Comparison of ENCODE assay signal across 33 cellular contexts in the genomic region with DNA sequence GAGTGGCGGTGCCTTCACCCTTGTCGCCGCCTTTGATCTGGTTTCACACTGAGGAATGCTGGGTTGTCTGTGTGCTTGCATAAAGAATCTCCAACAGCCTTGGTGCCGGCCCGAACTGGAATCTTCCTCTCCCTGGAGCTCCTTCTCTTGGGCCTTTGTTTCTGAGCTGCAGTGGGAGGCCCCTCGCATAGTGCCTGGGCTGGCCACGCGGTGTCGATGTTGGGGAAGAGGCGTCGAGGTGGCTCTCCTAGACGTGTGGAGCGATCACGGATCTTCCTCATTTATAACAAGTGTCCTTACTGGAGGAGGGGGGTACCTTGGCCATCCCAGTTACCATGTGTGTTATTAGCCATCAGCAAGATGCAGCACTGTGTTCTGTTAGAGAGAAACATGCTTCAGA.
"Had no signal": no experiment of that assay in that cellular context is flagged by ENCODE, and none has a peak within 500 bp of the region (broad histone marks: within the 10 kb centered on the region; RNA-seq: fewer than 3 reads in every experiment).

No MANE protein-coding gene starts in this region.

- H3K9me3 ChIP-seq: ascending aorta, esophagus squamous epithelium, gastroesophageal sphincter had no signal

- H3K27me3 ChIP-seq: ascending aorta, brain microvascular endothelial cell, esophagus squamous epithelium, gastroesophageal sphincter had no signal

- H3K27ac ChIP-seq: ascending aorta, brain microvascular endothelial cell, coronary artery, dorsolateral prefrontal cortex, epithelial cell of prostate, esophagus squamous epithelium, gastroesophageal sphincter, WERI-Rb-1 had no signal

- H3K27ac Mint-ChIP-seq: activated B cell treated with CpG ODN at 0.5 μM for 24 hours; activated CD4-positive, alpha-beta memory T cell treated with anti-CD3 and anti-CD28 coated beads for 36 hours; activated CD8-positive, alpha-beta memory T cell treated with anti-CD3 and anti-CD28 coated beads, Interleukin-2, amount 10 ng/mL, durations not matched to agents 7 days and 5 days; activated CD8-positive, alpha-beta T cell treated with anti-CD3 and anti-CD28 coated beads, Interleukin-2, amount 10 ng/mL, durations not matched to agents 7 days and 5 days; activated naive CD4-positive, alpha-beta T cell treated with anti-CD3 and anti-CD28 coated beads for 36 hours; activated naive CD4-positive, alpha-beta T cell treated with anti-CD3 and anti-CD28 coated beads, Interleukin-2, amount 50 U/mL, for 72 hours; activated naive CD8-positive, alpha-beta T cell treated with anti-CD3 and anti-CD28 coated beads, Interleukin-2, amount 10 ng/mL, durations not matched to agents 7 days and 5 days; activated T-helper 1 cell treated with anti-CD3 and anti-CD28 coated beads, Interleukin-12 subunit alpha, Interleukin-12 subunit beta, Interleukin-2, Interleukin-4 antibody, amounts not matched to agents 30 ng/mL and 10 ng/mL and 1 ng/mL, durations not matched to agents 14 hours and 24 hours and 36 hours; activated T-helper 2 cell treated with anti-CD3 and anti-CD28 coated beads, Interferon-gamma antibody, Interleukin-2, Interleukin-4, amounts not matched to agents 10 μg/mL and 5 μg/mL and 100 μg/mL, durations not matched to agents 14 hours and 24 hours and 36 hours; dendritic cell treated with granulocyte-macrophage colony-stimulating factor and Interleukin-4, amounts not matched to agents 40 ng/mL and 50 ng/mL, for 4 days; effector memory CD8-positive, alpha-beta T cell; T-helper 17 cell; T-helper 2 cell treated with Interferon-gamma antibody and Interleukin-4, amounts not matched to agents 5 μg/mL and 100 μg/mL, for 36 hours had no signal

- H3K4me1 ChIP-seq: ascending aorta, esophagus squamous epithelium, gastroesophageal sphincter had no signal

- H3K27me3 Mint-ChIP-seq: activated B cell treated with CpG ODN at 0.5 μM for 24 hours; activated CD4-positive, alpha-beta memory T cell treated with anti-CD3 and anti-CD28 coated beads for 36 hours; activated CD8-positive, alpha-beta memory T cell treated with anti-CD3 and anti-CD28 coated beads, Interleukin-2, amount 10 ng/mL, durations not matched to agents 7 days and 5 days; central memory CD8-positive, alpha-beta T cell had no signal

- H3K4me1 Mint-ChIP-seq: activated B cell treated with CpG ODN at 0.5 μM for 24 hours; activated CD8-positive, alpha-beta memory T cell treated with anti-CD3 and anti-CD28 coated beads, Interleukin-2, amount 10 ng/mL, durations not matched to agents 7 days and 5 days; activated naive CD8-positive, alpha-beta T cell treated with anti-CD3 and anti-CD28 coated beads, Interleukin-2, amount 10 ng/mL, durations not matched to agents 7 days and 5 days; central memory CD8-positive, alpha-beta T cell; T-helper 17 cell had no signal

- ATAC-seq: activated CD4-positive, CD25-positive, alpha-beta regulatory T cell treated with anti-CD3 and anti-CD28 coated beads, Interleukin-2, amount 50 U/mL, for 24 hours; activated CD8-positive, alpha-beta memory T cell treated with anti-CD3 and anti-CD28 coated beads, Interleukin-2, amount 10 ng/mL, durations not matched to agents 7 days and 5 days; activated CD8-positive, alpha-beta T cell treated with anti-CD3 and anti-CD28 coated beads, Interleukin-2, amount 10 ng/mL, durations not matched to agents 7 days and 5 days; activated naive CD4-positive, alpha-beta T cell treated with anti-CD3 and anti-CD28 coated beads, Interleukin-2, amount 50 U/mL, for 72 hours; effector memory CD8-positive, alpha-beta T cell; gastroesophageal sphincter; T-helper 17 cell had no signal

- DNase-seq: activated B cell treated with CpG ODN at 0.5 μM for 24 hours; activated CD4-positive, alpha-beta memory T cell treated with anti-CD3 and anti-CD28 coated beads for 36 hours; activated CD4-positive, alpha-beta T cell treated with anti-CD3 and anti-CD28 coated beads for 48 hours; activated CD4-positive, alpha-beta T cell treated with anti-CD3 and anti-CD28 coated beads, Interleukin-2, amount 50 U/mL, for 1 hour; activated CD8-positive, alpha-beta memory T cell treated with anti-CD3 and anti-CD28 coated beads, Interleukin-2, amount 10 ng/mL, durations not matched to agents 7 days and 5 days; activated CD8-positive, alpha-beta memory T cell treated with anti-CD3 and anti-CD28 coated beads, Interleukin-2, amount 50 U/mL, for 4 hours; activated CD8-positive, alpha-beta T cell treated with anti-CD3 and anti-CD28 coated beads, Interleukin-2, amount 10 ng/mL, durations not matched to agents 7 days and 5 days; activated effector memory CD4-positive, alpha-beta T cell treated with anti-CD3 and anti-CD28 coated beads, Interleukin-2, amount 50 U/mL, for 16 hours; activated naive CD4-positive, alpha-beta T cell treated with anti-CD3 and anti-CD28 coated beads for 36 hours; activated naive CD8-positive, alpha-beta T cell treated with anti-CD3 and anti-CD28 coated beads, Interleukin-2, amount 10 ng/mL, durations not matched to agents 7 days and 5 days; activated T-cell treated with anti-CD3 and anti-CD28 coated beads, Interleukin-2, amount 50 U/mL, for 1 hour; activated T-cell treated with anti-CD3 and anti-CD28 coated beads, Interleukin-2, amount 50 U/mL, for 48 hours; brain microvascular endothelial cell; dorsolateral prefrontal cortex; effector memory CD8-positive, alpha-beta T cell; esophagus squamous epithelium; foreskin melanocyte; head of caudate nucleus; T-helper 1 cell; T-helper 17 cell; T1000; WERI-Rb-1 had no signal

- H3K9me3 Mint-ChIP-seq: activated B cell treated with CpG ODN at 0.5 μM for 24 hours; activated CD4-positive, alpha-beta memory T cell treated with anti-CD3 and anti-CD28 coated beads for 36 hours; activated naive CD4-positive, alpha-beta T cell treated with anti-CD3 and anti-CD28 coated beads for 36 hours; activated naive CD4-positive, alpha-beta T cell treated with anti-CD3 and anti-CD28 coated beads, Interleukin-2, amount 50 U/mL, for 72 hours; activated naive CD8-positive, alpha-beta T cell treated with anti-CD3 and anti-CD28 coated beads, Interleukin-2, amount 10 ng/mL, durations not matched to agents 7 days and 5 days; activated T-helper 1 cell treated with anti-CD3 and anti-CD28 coated beads, Interleukin-12 subunit alpha, Interleukin-12 subunit beta, Interleukin-2, Interleukin-4 antibody, amounts not matched to agents 30 ng/mL and 10 ng/mL and 1 ng/mL, durations not matched to agents 14 hours and 24 hours and 36 hours; activated T-helper 2 cell treated with anti-CD3 and anti-CD28 coated beads, Interferon-gamma antibody, Interleukin-2, Interleukin-4, amounts not matched to agents 10 μg/mL and 5 μg/mL and 100 μg/mL, durations not matched to agents 14 hours and 24 hours and 36 hours; central memory CD8-positive, alpha-beta T cell; dendritic cell treated with granulocyte-macrophage colony-stimulating factor and Interleukin-4, amounts not matched to agents 40 ng/mL and 50 ng/mL, for 4 days; effector memory CD8-positive, alpha-beta T cell; T-helper 2 cell treated with Interferon-gamma antibody and Interleukin-4, amounts not matched to agents 5 μg/mL and 100 μg/mL, for 36 hours had no signal

- H3K4me3 Mint-ChIP-seq: activated B cell treated with CpG ODN at 0.5 μM for 24 hours; activated CD4-positive, alpha-beta memory T cell treated with anti-CD3 and anti-CD28 coated beads for 36 hours; activated CD8-positive, alpha-beta memory T cell treated with anti-CD3 and anti-CD28 coated beads, Interleukin-2, amount 10 ng/mL, durations not matched to agents 7 days and 5 days; activated CD8-positive, alpha-beta T cell treated with anti-CD3 and anti-CD28 coated beads, Interleukin-2, amount 10 ng/mL, durations not matched to agents 7 days and 5 days; activated naive CD4-positive, alpha-beta T cell treated with anti-CD3 and anti-CD28 coated beads for 36 hours; activated naive CD8-positive, alpha-beta T cell treated with anti-CD3 and anti-CD28 coated beads, Interleukin-2, amount 10 ng/mL, durations not matched to agents 7 days and 5 days; activated T-helper 1 cell treated with anti-CD3 and anti-CD28 coated beads, Interleukin-12 subunit alpha, Interleukin-12 subunit beta, Interleukin-2, Interleukin-4 antibody, amounts not matched to agents 30 ng/mL and 10 ng/mL and 1 ng/mL, durations not matched to agents 14 hours and 24 hours and 36 hours; central memory CD8-positive, alpha-beta T cell; dendritic cell treated with granulocyte-macrophage colony-stimulating factor and Interleukin-4, amounts not matched to agents 40 ng/mL and 50 ng/mL, for 4 days; effector memory CD8-positive, alpha-beta T cell; T-helper 17 cell; T-helper 2 cell treated with Interferon-gamma antibody and Interleukin-4, amounts not matched to agents 5 μg/mL and 100 μg/mL, for 36 hours had no signal

- H3K4me3 ChIP-seq: ascending aorta, coronary artery, dorsolateral prefrontal cortex, esophagus squamous epithelium, gastroesophageal sphincter had no signal

- H3K36me3 Mint-ChIP-seq: activated CD4-positive, alpha-beta memory T cell treated with anti-CD3 and anti-CD28 coated beads for 36 hours; activated CD8-positive, alpha-beta memory T cell treated with anti-CD3 and anti-CD28 coated beads, Interleukin-2, amount 10 ng/mL, durations not matched to agents 7 days and 5 days; activated naive CD4-positive, alpha-beta T cell treated with anti-CD3 and anti-CD28 coated beads, Interleukin-2, amount 50 U/mL, for 72 hours; activated naive CD8-positive, alpha-beta T cell treated with anti-CD3 and anti-CD28 coated beads, Interleukin-2, amount 10 ng/mL, durations not matched to agents 7 days and 5 days had no signal

- H3K36me3 ChIP-seq: brain microvascular endothelial cell, esophagus squamous epithelium, WERI-Rb-1 had no signal
